In the genomic region with DNA sequence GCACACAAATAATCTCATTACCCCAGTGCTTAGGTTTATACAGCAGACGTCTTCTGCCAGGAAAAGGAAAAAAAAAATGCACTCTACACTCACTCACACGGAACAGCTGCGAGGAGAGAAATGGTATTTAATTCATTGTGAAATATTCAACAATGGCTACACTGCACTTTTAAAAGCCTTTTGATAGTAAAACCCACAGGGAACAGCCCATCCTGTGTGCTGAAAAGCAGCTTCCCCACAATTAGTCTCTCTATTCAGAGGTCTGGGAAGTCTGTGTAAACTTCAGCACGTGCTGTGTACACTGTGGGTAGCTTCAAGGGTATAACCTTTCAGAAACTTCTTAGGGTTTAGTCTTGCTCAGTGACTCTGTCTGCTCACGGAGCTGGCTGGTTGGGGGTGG, we compare ENCODE assay signal across 9 cellular contexts. TPM values are rescaled to one million over a fixed set of nuclear protein-coding genes. Genes with fewer than 3 reads are reported as not detected.
DNase-seq lines count a peak whose midpoint lies in the region; ATAC-seq and TF ChIP-seq lines count a peak whose summit lies in the region.
"Had no signal": no experiment of that assay in that cellular context is flagged by ENCODE, and none has a peak within 500 bp of the region (broad histone marks: within the 10 kb centered on the region; RNA-seq: fewer than 3 reads in every experiment).

No MANE protein-coding gene starts in this region.

- no peaks in the 10 kb centered on the region for H3K9me3 ChIP-seq in BLaER1

- no peak overlapping the region for H3K4me3 ChIP-seq in BLaER1
- H3K4me3 ChIP-seq: skin epidermis had no signal

- H3K4me1 Mint-ChIP-seq in activated naive CD4-positive, alpha-beta T cell treated with anti-CD3 and anti-CD28 coated beads, Interleukin-2, amount 50 U/mL, for 24 hours: peaks cover 80% of the 10 kb centered on the region
- peaks cover 37% of the 10 kb centered on the region for H3K4me1 Mint-ChIP-seq in mesothelial cell of epicardium

- H3K27ac ChIP-seq in BLaER1: peak overlapping the region; percentile 69; the same call in 1 of the 2 replicates

- DNase-seq in mesothelial cell of epicardium (ENCODE audit: low spot score in 2 of 2, unreplicated experiment in 2 of 2): no peak
- no peak for DNase-seq in hypothalamus (lab: John Stamatoyannopoulos, UW)
- no peak for DNase-seq in DMS 273 treated with DMSO at 0.1 percent for 48 hours (lab: John Stamatoyannopoulos, UW)
- DNase-seq in RPMI8226: no peak

- H3K36me3 ChIP-seq in BLaER1: no peaks in the 10 kb centered on the region

- peak overlapping the region; percentile 96 for H3K27ac Mint-ChIP-seq in activated naive CD4-positive, alpha-beta T cell treated with anti-CD3 and anti-CD28 coated beads, Interleukin-2, amount 50 U/mL, for 24 hours
- H3K27ac Mint-ChIP-seq in mesothelial cell of epicardium: peak overlapping the region; percentile 60

- no peak for TF ChIP-seq CTCF in mesothelial cell of epicardium (IDR thresholded peaks at IDR 0.05; ENCODE audit: unreplicated experiment)

- no peaks in the 10 kb centered on the region for H3K9me3 Mint-ChIP-seq in activated naive CD4-positive, alpha-beta T cell treated with anti-CD3 and anti-CD28 coated beads, Interleukin-2, amount 50 U/mL, for 24 hours
- H3K9me3 Mint-ChIP-seq in mesothelial cell of epicardium: no peaks in the 10 kb centered on the region

- no peaks in the 10 kb centered on the region for H4K20me1 ChIP-seq in BLaER1

- H3K27me3 Mint-ChIP-seq in activated naive CD4-positive, alpha-beta T cell treated with anti-CD3 and anti-CD28 coated beads, Interleukin-2, amount 50 U/mL, for 24 hours: no peaks in the 10 kb centered on the region
- H3K27me3 Mint-ChIP-seq in mesothelial cell of epicardium (ENCODE audit: low read depth): peaks cover 5% of the 10 kb centered on the region

- no peak for TF ChIP-seq EP300 in Ishikawa (IDR thresholded peaks at IDR 0.05; ENCODE audit: borderline replicate concordance)

- H3K36me3 Mint-ChIP-seq in activated naive CD4-positive, alpha-beta T cell treated with anti-CD3 and anti-CD28 coated beads, Interleukin-2, amount 50 U/mL, for 24 hours: no peaks in the 10 kb centered on the region
- H3K36me3 Mint-ChIP-seq in mesothelial cell of epicardium: no peaks in the 10 kb centered on the region

- H3K9ac ChIP-seq in BLaER1: peak overlapping the region; percentile 55; the same call in 1 of the 2 replicates

- TF ChIP-seq RAD21 in Ishikawa (IDR thresholded peaks at IDR 0.05; ENCODE audit: low read depth): 0 out of 2 replicates have a peak, but pooled peaks have one; percentile 1

- H3K4me3 Mint-ChIP-seq in activated naive CD4-positive, alpha-beta T cell treated with anti-CD3 and anti-CD28 coated beads, Interleukin-2, amount 50 U/mL, for 24 hours: peak overlapping the region; percentile 83
- no peak overlapping the region for H3K4me3 Mint-ChIP-seq in mesothelial cell of epicardium

- peaks cover 60% of the 10 kb centered on the region for H3K4me1 ChIP-seq in BLaER1

- no peaks in the 10 kb centered on the region for H3K27me3 ChIP-seq in BLaER1

- H3K4me2 ChIP-seq in BLaER1: peak overlapping the region; percentile 75

- no peak for ATAC-seq in GM18867 (IDR thresholded peaks at IDR 0.05; ENCODE audit: unreplicated experiment)

TF ChIP-seq in Ishikawa, 13 proteins besides CTCF, POLR2A, EP300 and RAD21:
- no peak for TF ChIP-seq CREB1 (IDR thresholded peaks at IDR 0.05; ENCODE audit: low read depth)
- TF ChIP-seq, protein P1, sequence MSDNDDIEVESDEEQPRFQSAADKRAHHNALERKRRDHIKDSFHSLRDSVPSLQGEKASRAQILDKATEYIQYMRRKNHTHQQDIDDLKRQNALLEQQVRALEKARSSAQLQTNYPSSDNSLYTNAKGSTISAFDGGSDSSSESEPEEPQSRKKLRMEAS (IDR thresholded peaks at IDR 0.05): peak; percentile 44; the same call in 1 of the 2 replicates
TF ChIP-seq in Ishikawa: peak in this region for 1.

RNA-seq across cellular contexts. Expression of gene ETS1, which starts 42.7 kb away (rescaled TPM):
- total RNA-seq in mesothelial cell of epicardium: 29.7 to 30.0 TPM (median 30.0 TPM) in 3 replicates
